18 cellular contexts compared by ENCODE assay signal in the genomic region with DNA sequence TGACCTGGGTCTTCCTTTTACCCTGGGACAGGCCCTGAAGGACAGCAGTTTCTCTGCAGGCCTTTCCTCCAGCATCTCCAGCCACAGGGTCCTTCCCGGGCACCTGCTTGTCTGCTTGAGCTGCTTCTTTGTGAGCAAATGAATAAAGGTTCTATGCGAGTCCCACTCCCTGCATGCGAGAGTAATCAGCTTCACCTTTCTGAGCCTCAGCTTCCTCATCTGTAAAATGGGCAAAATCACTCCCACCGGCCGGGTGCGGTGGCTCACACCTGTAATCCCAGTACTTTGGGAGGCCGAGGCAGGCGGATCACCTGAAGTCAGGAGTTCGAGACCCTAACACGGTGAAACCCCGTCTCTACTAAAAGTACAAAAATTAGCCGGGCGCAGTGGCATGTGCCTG. TPM values are rescaled to one million over a fixed set of nuclear protein-coding genes. Genes with fewer than 3 reads are reported as not detected.
DNase-seq lines count a peak whose midpoint lies in the region; ATAC-seq, FAIRE-seq and TF ChIP-seq lines count a peak whose summit lies in the region.
"Had no signal": no experiment of that assay in that cellular context is flagged by ENCODE, and none has a peak within 500 bp of the region (broad histone marks: within the 10 kb centered on the region; RNA-seq: fewer than 3 reads in every experiment).

No MANE protein-coding gene starts in this region.

- no peaks in the 10 kb centered on the region for H3K9me3 Mint-ChIP-seq in activated CD4-positive, alpha-beta memory T cell treated with anti-CD3 and anti-CD28 coated beads, Interleukin-2, amount 10 ng/mL, durations not matched to agents 7 days and 5 days

- DNase-seq in HepG2 (ENCODE audit: low spot score) (no peak), right lobe of liver (no peak), coronary artery (ENCODE audit: low spot score) (peak; percentile 35), sciatic nerve (ENCODE audit: low spot score) (peak; percentile 18), germinal center (ENCODE audit: low spot score) (no peak), SJCRH30 (no peak)
- no peak for DNase-seq in activated CD4-positive, alpha-beta memory T cell treated with anti-CD3 and anti-CD28 coated beads, Interleukin-2, amount 10 ng/mL, durations not matched to agents 7 days and 5 days
- DNase-seq: AML-193; CD4-positive, CD25-positive, alpha-beta regulatory T cell; DMS53; GF-D8; GM23248 had no signal

- 32% methylated on average over 13 of the region's 13 CpGs for WGBS in HepG2 (ENCODE audit: low lambda C conversion rate)
- 74% methylated on average over 7 of the region's 13 CpGs for WGBS in right lobe of liver (ENCODE audit: insufficient coverage, low coverage, low lambda C conversion rate, missing lambda C conversion rate)

- ATAC-seq in HepG2 = no peak
- no peak for ATAC-seq in right lobe of liver
- ATAC-seq in sciatic nerve = no peak

- no peak for TF ChIP-seq POLR2A in HepG2 (IDR thresholded peaks at IDR 0.05; ENCODE audit: insufficient read depth in 1 of 2, low read depth in 2 of 2, low read length in 2 of 2)
- no peak for TF ChIP-seq POLR2A in right lobe of liver (IDR thresholded peaks at IDR 0.05)

- no peak overlapping the region for H3K4me3 Mint-ChIP-seq in activated CD4-positive, alpha-beta memory T cell treated with anti-CD3 and anti-CD28 coated beads, Interleukin-2, amount 10 ng/mL, durations not matched to agents 7 days and 5 days
- H3K4me3 Mint-ChIP-seq: CD4-positive, CD25-positive, alpha-beta regulatory T cell; IgD-negative memory B cell had no signal

- H3K79me2 ChIP-seq in HepG2 (ENCODE audit: insufficient read depth, low read length) = no peaks in the 10 kb centered on the region

- H3K36me3 ChIP-seq in HepG2 (replicated peaks in 1 of 2; ENCODE audit: control insufficient read depth in 1 of 2, insufficient read depth in 2 of 2, low read length in 2 of 2) (no peaks in the 10 kb centered on the region), right lobe of liver (no peaks in the 10 kb centered on the region), SJCRH30 (no peaks in the 10 kb centered on the region)
- H3K36me3 ChIP-seq: BLaER1 treated with 17β-estradiol and CSF1 and Interleukin-3, amounts not matched to agents 10 nM and 100 nM had no signal

- H3K27me3 ChIP-seq in HepG2 (ENCODE audit: control insufficient read depth in 1 of 2, insufficient read depth in 2 of 2, low read length in 2 of 2) = peaks cover 10 to 29% of the 10 kb centered on the region in 2 experiments; a peak in 4 of 5 replicates
- H3K27me3 ChIP-seq in right lobe of liver = no peaks in the 10 kb centered on the region
- H3K27me3 ChIP-seq in SJCRH30 = peaks cover 4% of the 10 kb centered on the region; the same call in 1 of the 2 replicates
- H3K27me3 ChIP-seq: BLaER1 treated with 17β-estradiol and CSF1 and Interleukin-3, amounts not matched to agents 10 nM and 100 nM had no signal

- H3K9me3 ChIP-seq in HepG2 (ENCODE audit: low read length) (no peaks in the 10 kb centered on the region), right lobe of liver (no peaks in the 10 kb centered on the region), SJCRH30 (replicated peaks) (no peaks in the 10 kb centered on the region)

- H3K36me3 Mint-ChIP-seq in activated CD4-positive, alpha-beta memory T cell treated with anti-CD3 and anti-CD28 coated beads, Interleukin-2, amount 10 ng/mL, durations not matched to agents 7 days and 5 days (ENCODE audit: low read depth) = no peaks in the 10 kb centered on the region
- H3K36me3 Mint-ChIP-seq: CD4-positive, CD25-positive, alpha-beta regulatory T cell; IgD-negative memory B cell had no signal

- intact Hi-C loops in HepG2 (cut with micrococcal nuclease; ENCODE audit: unreplicated experiment) (no loop called here), right lobe of liver (cut with DNase I) (no loop called here), sciatic nerve (cut with DNase I) (no loop called here)

- 0 out of 2 replicates have a peak, but pooled peaks cover 3% of the 10 kb centered on the region for H4K20me1 ChIP-seq in HepG2 (ENCODE audit: insufficient read depth, low read length)
- H4K20me1 ChIP-seq: BLaER1 treated with 17β-estradiol and CSF1 and Interleukin-3, amounts not matched to agents 10 nM and 100 nM had no signal

- H3K9ac ChIP-seq in HepG2 (ENCODE audit: insufficient read depth, low read depth, low read length) = no peak overlapping the region
- H3K9ac ChIP-seq: GM23248 had no signal

- H3K4me3 ChIP-seq in HepG2 (replicated peaks in 1 of 3; ENCODE audit: insufficient read depth in 1 of 3, low read depth in 2 of 3, low read length in 3 of 3) = no peak overlapping the region
- H3K4me3 ChIP-seq in right lobe of liver = no peak overlapping the region
- no peak overlapping the region for H3K4me3 ChIP-seq in coronary artery
- no peak overlapping the region for H3K4me3 ChIP-seq in SJCRH30
- H3K4me3 ChIP-seq: BLaER1 treated with 17β-estradiol and CSF1 and Interleukin-3, amounts not matched to agents 10 nM and 100 nM; GM23248 had no signal

- no peak for TF ChIP-seq CTCF in HepG2 (CRISPR knock-in tag; IDR thresholded peaks at IDR 0.05)
- no peak for TF ChIP-seq CTCF in right lobe of liver (IDR thresholded peaks at IDR 0.05)
- no peak for TF ChIP-seq CTCF in coronary artery (IDR thresholded peaks at IDR 0.05)

- no peak for TF ChIP-seq RAD21 in HepG2 (CRISPR knock-in tag; IDR thresholded peaks at IDR 0.05)

- POLR2A ChIA-PET in HepG2 (lab: Yijun Ruan, JAX) = no interaction called here
- POLR2A ChIA-PET in activated CD4-positive, alpha-beta memory T cell treated with anti-CD3 and anti-CD28 coated beads, Interleukin-2, amount 10 ng/mL, durations not matched to agents 7 days and 5 days (lab: Charles Lee) = no interaction called here

- no peak overlapping the region for H3K27ac Mint-ChIP-seq in activated CD4-positive, alpha-beta memory T cell treated with anti-CD3 and anti-CD28 coated beads, Interleukin-2, amount 10 ng/mL, durations not matched to agents 7 days and 5 days
- H3K27ac Mint-ChIP-seq: CD4-positive, CD25-positive, alpha-beta regulatory T cell; IgD-negative memory B cell had no signal

- FAIRE-seq in HepG2 (lab: Jason Lieb, UNC) = no peak

- no TSS peak for BruUV-seq in HepG2 (replicated peaks; lab: Mats Ljungman, UMichigan)

- TF ChIP-seq EP300 in HepG2 (IDR thresholded peaks at IDR 0.05; ENCODE audit: low read depth in 2 of 2, low read length in 2 of 2) (no peak), HepG2 (CRISPR knock-in tag; IDR thresholded peaks at IDR 0.05; ENCODE audit: borderline replicate concordance) (no peak)

- no peak overlapping the region for H2AFZ ChIP-seq in HepG2 (ENCODE audit: low read length)
- H2AFZ ChIP-seq: GM23248 had no signal

- in situ Hi-C loops in HepG2 (cut with HindIII; ENCODE audit: extremely low pct_ligation_motif_present, low pct_unique_long_range_greater_than_20kb) = no loop called here

- H3K27ac ChIP-seq in HepG2 (ENCODE audit: extremely low read length, insufficient read depth, low read length) (no peak overlapping the region), right lobe of liver (no peak overlapping the region), coronary artery (no peak overlapping the region), SJCRH30 (no peak overlapping the region)
- H3K27ac ChIP-seq: 22Rv1; BLaER1 treated with 17β-estradiol and CSF1 and Interleukin-3, amounts not matched to agents 10 nM and 100 nM; GM23248 had no signal

- no peaks in the 10 kb centered on the region for H3K4me1 ChIP-seq in HepG2 (ENCODE audit: insufficient read depth, low read length)
- no peaks in the 10 kb centered on the region for H3K4me1 ChIP-seq in right lobe of liver
- no peaks in the 10 kb centered on the region for H3K4me1 ChIP-seq in SJCRH30

- CTCF ChIA-PET in HepG2 (lab: Yijun Ruan, JAX; ENCODE audit: low intra/inter-chr PET ratio, low total read pairs) = no interaction called here
- CTCF ChIA-PET in activated CD4-positive, alpha-beta memory T cell treated with anti-CD3 and anti-CD28 coated beads, Interleukin-2, amount 10 ng/mL, durations not matched to agents 7 days and 5 days (lab: Charles Lee) = no interaction called here

- H3K4me1 Mint-ChIP-seq in activated CD4-positive, alpha-beta memory T cell treated with anti-CD3 and anti-CD28 coated beads, Interleukin-2, amount 10 ng/mL, durations not matched to agents 7 days and 5 days = no peaks in the 10 kb centered on the region
- H3K4me1 Mint-ChIP-seq: CD4-positive, CD25-positive, alpha-beta regulatory T cell; IgD-negative memory B cell had no signal

- H3K27me3 Mint-ChIP-seq in activated CD4-positive, alpha-beta memory T cell treated with anti-CD3 and anti-CD28 coated beads, Interleukin-2, amount 10 ng/mL, durations not matched to agents 7 days and 5 days = peaks cover 8% of the 10 kb centered on the region

- H3K4me2 ChIP-seq in HepG2 (ENCODE audit: low read depth, low read length) = no peak overlapping the region

RNA-seq across cellular contexts. Expression of gene IFT27, which starts 31.1 kb away (rescaled TPM):
- total RNA-seq in HepG2 (2016; rRNA removed; fragmentation: Illumina TruSeq; extraction: Trizol) = 0.33 TPM in 1 of 2 replicates, not detected in the other
- not detected in 2 replicates for total RNA-seq in HepG2 (2016; cell fraction: cytosol; rRNA removed; fragmentation: Illumina TruSeq; extraction: Trizol; ENCODE audit: low read depth)
- total RNA-seq in HepG2 (2016; cell fraction: insoluble cytoplasmic fraction; rRNA removed; fragmentation: Illumina TruSeq; extraction: Trizol) = 0.19 TPM in 1 of 2 replicates, not detected in the other
- not detected in 2 replicates for total RNA-seq in HepG2 (2016; cell fraction: membrane; rRNA removed; fragmentation: Illumina TruSeq; extraction: Trizol)
- not detected in 2 replicates for total RNA-seq in HepG2 (2016; cell fraction: nucleus; rRNA removed; fragmentation: Illumina TruSeq; extraction: Trizol)
- polyA plus RNA-seq in HepG2 (2011; rRNA removed) = 0.25 and 0.33 TPM in 2 replicates
- 0.17 and 0.19 TPM in 2 replicates for polyA plus RNA-seq in HepG2 (2011; cell fraction: cytosol; rRNA removed)
- polyA plus RNA-seq in HepG2 (2011; cell fraction: nucleus; rRNA removed) = 0.63 and 1.2 TPM in 2 replicates
- polyA plus RNA-seq in HepG2 (2012) = 0.29 and 0.54 TPM in 2 replicates
- polyA plus RNA-seq in HepG2 (2016; cell fraction: cytosol; fragmentation: Illumina TruSeq; extraction: Trizol; ENCODE audit: low read depth) = not detected in 2 replicates
- not detected in 2 replicates for polyA plus RNA-seq in HepG2 (2016; cell fraction: insoluble cytoplasmic fraction; fragmentation: Illumina TruSeq; extraction: Trizol; ENCODE audit: low read depth)
- polyA plus RNA-seq in HepG2 (2016; cell fraction: membrane; fragmentation: Illumina TruSeq; extraction: Trizol; ENCODE audit: low read depth) = not detected in 2 replicates
- not detected in 2 replicates for polyA plus RNA-seq in HepG2 (2016; cell fraction: nucleus; fragmentation: Illumina TruSeq; extraction: Trizol; ENCODE audit: insufficient read depth, low read depth)
- 0.44 and 10.2 TPM in 2 replicates for polyA minus RNA-seq in HepG2 (2011; rRNA and poly(A)+ RNA removed; ENCODE audit: low replicate concordance)
- not detected in 2 replicates for polyA minus RNA-seq in HepG2 (2011; cell fraction: cytosol; rRNA and poly(A)+ RNA removed)
- polyA minus RNA-seq in HepG2 (2011; cell fraction: nucleus; rRNA and poly(A)+ RNA removed) = 0.39 and 0.50 TPM in 2 replicates
- total RNA-seq in right lobe of liver = 10 to 100 TPM; 10.3 to 17.4 (median 14.8) TPM
- total RNA-seq in sciatic nerve = 23.9 TPM
- 10 to 100 TPM; 28.3 to 29.5 TPM for total RNA-seq in activated CD4-positive, alpha-beta memory T cell treated with anti-CD3 and anti-CD28 coated beads, Interleukin-2, amount 10 ng/mL, durations not matched to agents 7 days and 5 days
- 1.8 and 2.2 TPM in 2 replicates for total RNA-seq in SJCRH30 (2014; rRNA removed; shearing (Covaris generic))

RNA-seq across cellular contexts. Expression of gene CACNG2, which starts 41.2 kb away (rescaled TPM):
- not detected in 2 replicates for total RNA-seq in HepG2 (2016; rRNA removed; fragmentation: Illumina TruSeq; extraction: Trizol)
- total RNA-seq in HepG2 (2016; cell fraction: cytosol; rRNA removed; fragmentation: Illumina TruSeq; extraction: Trizol; ENCODE audit: low read depth) = not detected in 2 replicates
- not detected in 2 replicates for total RNA-seq in HepG2 (2016; cell fraction: insoluble cytoplasmic fraction; rRNA removed; fragmentation: Illumina TruSeq; extraction: Trizol)
- total RNA-seq in HepG2 (2016; cell fraction: membrane; rRNA removed; fragmentation: Illumina TruSeq; extraction: Trizol) = not detected in 2 replicates
- total RNA-seq in HepG2 (2016; cell fraction: nucleus; rRNA removed; fragmentation: Illumina TruSeq; extraction: Trizol) = not detected in 2 replicates
- polyA plus RNA-seq in HepG2 (2011; rRNA removed) = not detected in 2 replicates
- polyA plus RNA-seq in HepG2 (2011; cell fraction: cytosol; rRNA removed) = not detected in 2 replicates
- polyA plus RNA-seq in HepG2 (2011; cell fraction: nucleus; rRNA removed) = not detected in 2 replicates
- polyA plus RNA-seq in HepG2 (2012) = not detected in 2 replicates
- not detected in 2 replicates for polyA plus RNA-seq in HepG2 (2016; cell fraction: cytosol; fragmentation: Illumina TruSeq; extraction: Trizol; ENCODE audit: low read depth)
- polyA plus RNA-seq in HepG2 (2016; cell fraction: insoluble cytoplasmic fraction; fragmentation: Illumina TruSeq; extraction: Trizol; ENCODE audit: low read depth) = not detected in 2 replicates
- polyA plus RNA-seq in HepG2 (2016; cell fraction: membrane; fragmentation: Illumina TruSeq; extraction: Trizol; ENCODE audit: low read depth) = not detected in 2 replicates
- polyA plus RNA-seq in HepG2 (2016; cell fraction: nucleus; fragmentation: Illumina TruSeq; extraction: Trizol; ENCODE audit: insufficient read depth, low read depth) = not detected in 2 replicates
- polyA minus RNA-seq in HepG2 (2011; rRNA and poly(A)+ RNA removed; ENCODE audit: low replicate concordance) = not detected in 2 replicates
- polyA minus RNA-seq in HepG2 (2011; cell fraction: cytosol; rRNA and poly(A)+ RNA removed) = not detected in 2 replicates
- not detected in 2 replicates for polyA minus RNA-seq in HepG2 (2011; cell fraction: nucleus; rRNA and poly(A)+ RNA removed)
- total RNA-seq in right lobe of liver = not detected
- total RNA-seq in sciatic nerve = not detected
- not detected for total RNA-seq in activated CD4-positive, alpha-beta memory T cell treated with anti-CD3 and anti-CD28 coated beads, Interleukin-2, amount 10 ng/mL, durations not matched to agents 7 days and 5 days
- total RNA-seq in SJCRH30 (2014; rRNA removed; shearing (Covaris generic)) = 0.10 and 0.18 TPM in 2 replicates
- total RNA-seq: A673; CD4-positive, CD25-positive, alpha-beta regulatory T cell; GM23248; H7; HT-29 had no signal
- polyA plus RNA-seq: CD4-positive, CD25-positive, alpha-beta regulatory T cell; GM23248; IgD-negative memory B cell had no signal

Comparison
In these comparisons a context has a peak if more than half of its experiments do, and no peak if none do; other contexts are left out.
1. DNase-seq: peak in coronary artery (single experiment) and sciatic nerve (single experiment); none in HepG2 (single experiment), right lobe of liver (0 of 3), activated CD4-positive, alpha-beta memory T cell treated with anti-CD3 and anti-CD28 coated beads, Interleukin-2, amount 10 ng/mL, durations not matched to agents 7 days and 5 days (single experiment), germinal center (single experiment) and SJCRH30 (0 of 2).